Comparison of ENCODE assay signal across 8 cellular contexts in genomic region chr18:32091325-32091723, GRCh38. TPM values are rescaled to one million over a fixed set of nuclear protein-coding genes. Genes with fewer than 3 reads are reported as not detected.
A peak's percentile ranks its signal among the peaks of the same experiment; 100 is the strongest.
DNase-seq lines count a peak whose midpoint lies in the region; ATAC-seq and TF ChIP-seq lines count a peak whose summit lies in the region.

No MANE protein-coding gene starts in this region.

- ATAC-seq in GM18517 (IDR thresholded peaks at IDR 0.05; ENCODE audit: unreplicated experiment) (peak; percentile 0), HG03469 (IDR thresholded peaks at IDR 0.05; ENCODE audit: unreplicated experiment) (no peak), GM19463 (IDR thresholded peaks at IDR 0.05; ENCODE audit: unreplicated experiment) (no peak), sciatic nerve (no peak)

- TF ChIP-seq CTCF in VCaP (conservative IDR thresholded peaks at IDR 0.05) (no peak), foreskin fibroblast (IDR thresholded peaks at IDR 0.05; ENCODE audit: low read depth, low read length) (no peak)

- DNase-seq in foreskin fibroblast: no peak
- DNase-seq in skeletal muscle cell (ENCODE audit: low read depth): no peak
- no peak for DNase-seq in NK-92 treated with Interleukin-12 subunit alpha and Interleukin-12 subunit beta, amount 100 ng/mL, for 24 hours (lab: John Stamatoyannopoulos, UW)
- DNase-seq in sciatic nerve (ENCODE audit: low spot score): no peak

- H3K4me3 ChIP-seq in foreskin fibroblast (ENCODE audit: low read depth in 1 of 2, low read length in 2 of 2) (peak overlapping the region; percentile 67 to 88), skeletal muscle cell (ENCODE audit: low read depth, low read length) (peak overlapping the region; percentile 78)

- intact Hi-C loops in sciatic nerve (cut with DNase I): no loop called here

- peak overlapping the region; percentile 97 for H3K27ac ChIP-seq in VCaP

RNA-seq across cellular contexts. Expression of gene RNF138, which starts 0.3 kb away (rescaled TPM):
- 22.2 TPM for total RNA-seq in sciatic nerve
